ENCODE assay signal across 1 cellular context in the genomic region with DNA sequence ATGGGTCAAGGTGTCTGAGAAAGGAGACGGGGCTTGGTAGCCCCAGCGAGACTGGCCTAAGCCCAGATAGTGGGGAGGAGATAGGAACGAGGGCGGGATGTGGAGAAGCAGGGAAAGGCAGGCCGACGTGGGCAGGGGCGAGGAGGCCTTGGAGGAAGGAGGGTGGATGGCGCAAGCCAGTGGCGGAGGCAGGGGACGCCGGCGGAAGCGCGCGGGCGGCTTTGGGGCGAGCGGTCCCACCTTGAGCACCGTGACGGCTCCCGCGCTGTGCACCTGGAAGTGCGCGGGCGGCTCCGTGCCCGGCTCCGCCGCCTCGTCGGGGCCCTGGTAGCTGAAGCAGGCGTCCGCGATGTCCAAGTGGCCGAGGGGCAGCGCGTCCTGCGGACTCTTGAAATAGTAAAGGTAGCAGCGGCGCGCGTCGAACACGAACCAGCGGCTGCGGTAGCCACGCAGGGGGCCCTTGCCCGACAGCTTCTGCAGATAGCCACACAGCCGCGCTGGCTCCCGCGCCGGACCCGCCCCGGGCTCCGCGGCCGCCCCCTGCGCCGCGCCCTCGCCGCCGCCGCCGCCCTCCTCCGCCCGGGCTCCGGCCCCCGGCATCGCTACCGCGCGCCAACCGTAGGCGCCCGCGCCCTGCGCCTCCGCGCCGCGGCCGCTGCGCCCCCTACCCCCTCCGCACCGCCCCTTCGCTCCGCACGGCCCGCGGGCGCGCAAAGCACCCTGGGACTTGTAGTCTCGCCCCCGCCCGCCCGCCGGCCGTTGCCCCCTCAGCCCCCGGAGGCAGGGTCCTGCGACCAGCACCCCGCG.
TF ChIP-seq lines count a peak whose summit lies in the region.

Gene TBC1D2B (minus strand): TSS at position 659 of the 807 bp plus-strand sequence. CDS start 59 bp downstream, at position 600.

TF ChIP-seq in HepG2, 621 proteins besides CTCF, POLR2A, EP300 and RAD21 (continued from another document and continues in another):
- peak; percentile 53 for TF ChIP-seq YY1 (IDR thresholded peaks at IDR 0.05; ENCODE audit: insufficient read depth, insufficient replicate concordance, low read depth, low read length)
- no peak for TF ChIP-seq ARID3A (IDR thresholded peaks at IDR 0.05; ENCODE audit: low read depth, low read length)
- TF ChIP-seq THAP7 (CRISPR knock-in tag; IDR thresholded peaks at IDR 0.05), result no peak
- no peak for TF ChIP-seq NCOA1 (CRISPR knock-in tag; IDR thresholded peaks at IDR 0.05)
- peak; percentile 25; the same call in 1 of the 2 replicates for TF ChIP-seq MYC (CRISPR knock-in tag; IDR thresholded peaks at IDR 0.05; ENCODE audit: borderline replicate concordance)
- TF ChIP-seq ZNF432 (CRISPR knock-in tag; IDR thresholded peaks at IDR 0.05; ENCODE audit: borderline replicate concordance), result no peak
- no peak for TF ChIP-seq ZNF367 (CRISPR knock-in tag; IDR thresholded peaks at IDR 0.05; ENCODE audit: borderline replicate concordance)
- TF ChIP-seq, protein P1, sequence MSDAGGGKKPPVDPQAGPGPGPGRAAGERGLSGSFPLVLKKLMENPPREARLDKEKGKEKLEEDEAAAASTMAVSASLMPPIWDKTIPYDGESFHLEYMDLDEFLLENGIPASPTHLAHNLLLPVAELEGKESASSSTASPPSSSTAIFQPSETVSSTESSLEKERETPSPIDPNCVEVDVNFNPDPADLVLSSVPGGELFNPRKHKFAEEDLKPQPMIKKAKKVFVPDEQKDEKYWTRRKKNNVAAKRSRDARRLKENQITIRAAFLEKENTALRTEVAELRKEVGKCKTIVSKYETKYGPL (CRISPR knock-in tag; IDR thresholded peaks at IDR 0.05), result no peak
- no peak for TF ChIP-seq POLR2AphosphoS5 (IDR thresholded peaks at IDR 0.05; ENCODE audit: low read depth, low read length)
- no peak for TF ChIP-seq ZBED4 (CRISPR knock-in tag; IDR thresholded peaks at IDR 0.05; ENCODE audit: borderline replicate concordance)
- TF ChIP-seq, protein P2, sequence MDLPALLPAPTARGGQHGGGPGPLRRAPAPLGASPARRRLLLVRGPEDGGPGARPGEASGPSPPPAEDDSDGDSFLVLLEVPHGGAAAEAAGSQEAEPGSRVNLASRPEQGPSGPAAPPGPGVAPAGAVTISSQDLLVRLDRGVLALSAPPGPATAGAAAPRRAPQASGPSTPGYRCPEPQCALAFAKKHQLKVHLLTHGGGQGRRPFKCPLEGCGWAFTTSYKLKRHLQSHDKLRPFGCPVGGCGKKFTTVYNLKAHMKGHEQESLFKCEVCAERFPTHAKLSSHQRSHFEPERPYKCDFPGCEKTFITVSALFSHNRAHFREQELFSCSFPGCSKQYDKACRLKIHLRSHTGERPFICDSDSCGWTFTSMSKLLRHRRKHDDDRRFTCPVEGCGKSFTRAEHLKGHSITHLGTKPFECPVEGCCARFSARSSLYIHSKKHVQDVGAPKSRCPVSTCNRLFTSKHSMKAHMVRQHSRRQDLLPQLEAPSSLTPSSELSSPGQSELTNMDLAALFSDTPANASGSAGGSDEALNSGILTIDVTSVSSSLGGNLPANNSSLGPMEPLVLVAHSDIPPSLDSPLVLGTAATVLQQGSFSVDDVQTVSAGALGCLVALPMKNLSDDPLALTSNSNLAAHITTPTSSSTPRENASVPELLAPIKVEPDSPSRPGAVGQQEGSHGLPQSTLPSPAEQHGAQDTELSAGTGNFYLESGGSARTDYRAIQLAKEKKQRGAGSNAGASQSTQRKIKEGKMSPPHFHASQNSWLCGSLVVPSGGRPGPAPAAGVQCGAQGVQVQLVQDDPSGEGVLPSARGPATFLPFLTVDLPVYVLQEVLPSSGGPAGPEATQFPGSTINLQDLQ (CRISPR knock-in tag; IDR thresholded peaks at IDR 0.05), result no peak
- TF ChIP-seq PBX2 (CRISPR knock-in tag; IDR thresholded peaks at IDR 0.05), result no peak
- TF ChIP-seq SIN3B (IDR thresholded peaks at IDR 0.05; ENCODE audit: low read length), result no peak
- TF ChIP-seq ZZZ3 (CRISPR knock-in tag; IDR thresholded peaks at IDR 0.05; ENCODE audit: borderline replicate concordance), result no peak
- TF ChIP-seq ARNT2 (CRISPR knock-in tag; IDR thresholded peaks at IDR 0.05; ENCODE audit: low read depth), result 0 out of 2 replicates have a peak, but pooled peaks have one; percentile 32
- TF ChIP-seq, protein P3, sequence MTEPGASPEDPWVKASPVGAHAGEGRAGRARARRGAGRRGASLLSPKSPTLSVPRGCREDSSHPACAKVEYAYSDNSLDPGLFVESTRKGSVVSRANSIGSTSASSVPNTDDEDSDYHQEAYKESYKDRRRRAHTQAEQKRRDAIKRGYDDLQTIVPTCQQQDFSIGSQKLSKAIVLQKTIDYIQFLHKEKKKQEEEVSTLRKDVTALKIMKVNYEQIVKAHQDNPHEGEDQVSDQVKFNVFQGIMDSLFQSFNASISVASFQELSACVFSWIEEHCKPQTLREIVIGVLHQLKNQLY (CRISPR knock-in tag; IDR thresholded peaks at IDR 0.05), result no peak
- no peak for TF ChIP-seq ZNF564 (CRISPR knock-in tag; IDR thresholded peaks at IDR 0.05)
- TF ChIP-seq ZBTB42 (CRISPR knock-in tag; IDR thresholded peaks at IDR 0.05), result no peak
- no peak for TF ChIP-seq FOXO1 (CRISPR knock-in tag; IDR thresholded peaks at IDR 0.05)
- TF ChIP-seq YEATS2 (CRISPR knock-in tag; IDR thresholded peaks at IDR 0.05; ENCODE audit: borderline replicate concordance), result no peak
- TF ChIP-seq ZFX (CRISPR knock-in tag; IDR thresholded peaks at IDR 0.05; ENCODE audit: low read depth), result peak; percentile 67
- no peak for TF ChIP-seq IKZF1 (IDR thresholded peaks at IDR 0.05)
- no peak for TF ChIP-seq AKNA (CRISPR knock-in tag; IDR thresholded peaks at IDR 0.05; ENCODE audit: borderline replicate concordance)
- TF ChIP-seq MATR3 (CRISPR knock-in tag; IDR thresholded peaks at IDR 0.05), result no peak
- no peak for TF ChIP-seq ZNF83 (CRISPR knock-in tag; IDR thresholded peaks at IDR 0.05; ENCODE audit: borderline replicate concordance)
- TF ChIP-seq HCFC1 (IDR thresholded peaks at IDR 0.05; ENCODE audit: low read depth, low read length), result peak; percentile 71
- no peak for TF ChIP-seq FLYWCH1 (CRISPR knock-in tag; IDR thresholded peaks at IDR 0.05)
- TF ChIP-seq ZNF24 (IDR thresholded peaks at IDR 0.05), result no peak
- no peak for TF ChIP-seq CCAR2 (optimal IDR thresholded peaks at IDR 0.05; ENCODE audit: low read depth, low read length)
- no peak for TF ChIP-seq SAFB2 (CRISPR knock-in tag; IDR thresholded peaks at IDR 0.05; ENCODE audit: borderline replicate concordance, low read depth)
- TF ChIP-seq ZNF382 (CRISPR knock-in tag; IDR thresholded peaks at IDR 0.05; ENCODE audit: borderline replicate concordance), result no peak
- TF ChIP-seq ZNF510 (CRISPR knock-in tag; IDR thresholded peaks at IDR 0.05; ENCODE audit: low read depth), result no peak
- no peak for TF ChIP-seq U2AF2 (IDR thresholded peaks at IDR 0.05; ENCODE audit: low read depth, low read length)
- TF ChIP-seq ZNF354B (CRISPR knock-in tag; IDR thresholded peaks at IDR 0.05), result no peak
